In the genomic region with DNA sequence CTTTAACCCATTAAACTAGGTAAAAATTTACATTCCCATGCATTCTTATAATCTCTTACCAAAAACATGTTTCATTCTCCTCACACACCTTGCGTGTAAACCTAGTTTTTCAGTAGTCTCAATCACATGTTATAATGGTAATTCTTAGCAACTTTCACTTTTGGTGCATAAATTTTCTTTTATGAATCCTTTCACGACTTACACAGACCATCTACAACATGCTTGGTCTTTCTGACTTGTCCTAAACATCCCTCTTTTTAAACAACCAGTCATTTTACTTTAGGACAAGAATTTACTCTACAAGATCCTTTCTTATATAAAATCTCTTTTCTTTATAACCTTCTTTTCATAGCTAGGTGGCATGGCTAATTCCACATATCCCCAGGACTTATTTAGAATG, we compare ENCODE assay signal across 1 cellular context.
A peak's percentile ranks its signal among the peaks of the same experiment; 100 is the strongest.
TF ChIP-seq lines count a peak whose summit lies in the region.

No MANE protein-coding gene starts in this region.

TF ChIP-seq in HEK293, 187 proteins besides CTCF, POLR2A, EP300 and RAD21 (continued from another document):
- TF ChIP-seq, protein P1, sequence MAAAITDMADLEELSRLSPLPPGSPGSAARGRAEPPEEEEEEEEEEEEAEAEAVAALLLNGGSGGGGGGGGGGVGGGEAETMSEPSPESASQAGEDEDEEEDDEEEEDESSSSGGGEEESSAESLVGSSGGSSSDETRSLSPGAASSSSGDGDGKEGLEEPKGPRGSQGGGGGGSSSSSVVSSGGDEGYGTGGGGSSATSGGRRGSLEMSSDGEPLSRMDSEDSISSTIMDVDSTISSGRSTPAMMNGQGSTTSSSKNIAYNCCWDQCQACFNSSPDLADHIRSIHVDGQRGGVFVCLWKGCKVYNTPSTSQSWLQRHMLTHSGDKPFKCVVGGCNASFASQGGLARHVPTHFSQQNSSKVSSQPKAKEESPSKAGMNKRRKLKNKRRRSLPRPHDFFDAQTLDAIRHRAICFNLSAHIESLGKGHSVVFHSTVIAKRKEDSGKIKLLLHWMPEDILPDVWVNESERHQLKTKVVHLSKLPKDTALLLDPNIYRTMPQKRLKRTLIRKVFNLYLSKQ (tag by site-specific recombination; IDR thresholded peaks at IDR 0.05; ENCODE audit: borderline replicate concordance), result no peak
- TF ChIP-seq ZNF324 (tag by site-specific recombination; IDR thresholded peaks at IDR 0.05) (0 out of 2 replicates have a peak, but pooled peaks have one; percentile 31), SETDB1 (IDR thresholded peaks at IDR 0.05; ENCODE audit: insufficient read length, low read length) (peak; percentile 99), ZNF529 (tag by site-specific recombination; IDR thresholded peaks at IDR 0.05; ENCODE audit: insufficient replicate concordance) (peak; percentile 61), ZNF184 (tag by site-specific recombination; IDR thresholded peaks at IDR 0.05) (peak; percentile 77; the same call in 1 of the 2 replicates), TRIM28 (IDR thresholded peaks at IDR 0.05; ENCODE audit: borderline replicate concordance, low read length) (peak; percentile 98), ZBTB1 (tag by site-specific recombination; IDR thresholded peaks at IDR 0.05) (no peak), ZSCAN16 (tag by site-specific recombination; IDR thresholded peaks at IDR 0.05) (no peak), ZNF48 (tag by site-specific recombination; IDR thresholded peaks at IDR 0.05) (no peak), ZBTB26 (tag by site-specific recombination; optimal IDR thresholded peaks at IDR 0.05) (no peak), EGR2 (tag by site-specific recombination; IDR thresholded peaks at IDR 0.05; ENCODE audit: low read depth) (no peak), ZNF23 (tag by site-specific recombination; IDR thresholded peaks at IDR 0.05; ENCODE audit: borderline replicate concordance) (no peak), YY1 (tag by site-specific recombination; IDR thresholded peaks at IDR 0.05) (no peak), ZNF335 (tag by site-specific recombination; conservative IDR thresholded peaks at IDR 0.05) (no peak), ZSCAN5A (tag by site-specific recombination; IDR thresholded peaks at IDR 0.05) (no peak), ZNF426 (tag by site-specific recombination; IDR thresholded peaks at IDR 0.05) (no peak), ZNF121 (tag by site-specific recombination; IDR thresholded peaks at IDR 0.05) (no peak), ZFP41 (tag by site-specific recombination; IDR thresholded peaks at IDR 0.05; ENCODE audit: borderline replicate concordance) (no peak), ZBTB8A (tag by site-specific recombination; IDR thresholded peaks at IDR 0.05) (no peak)
- TF ChIP-seq, protein P2, sequence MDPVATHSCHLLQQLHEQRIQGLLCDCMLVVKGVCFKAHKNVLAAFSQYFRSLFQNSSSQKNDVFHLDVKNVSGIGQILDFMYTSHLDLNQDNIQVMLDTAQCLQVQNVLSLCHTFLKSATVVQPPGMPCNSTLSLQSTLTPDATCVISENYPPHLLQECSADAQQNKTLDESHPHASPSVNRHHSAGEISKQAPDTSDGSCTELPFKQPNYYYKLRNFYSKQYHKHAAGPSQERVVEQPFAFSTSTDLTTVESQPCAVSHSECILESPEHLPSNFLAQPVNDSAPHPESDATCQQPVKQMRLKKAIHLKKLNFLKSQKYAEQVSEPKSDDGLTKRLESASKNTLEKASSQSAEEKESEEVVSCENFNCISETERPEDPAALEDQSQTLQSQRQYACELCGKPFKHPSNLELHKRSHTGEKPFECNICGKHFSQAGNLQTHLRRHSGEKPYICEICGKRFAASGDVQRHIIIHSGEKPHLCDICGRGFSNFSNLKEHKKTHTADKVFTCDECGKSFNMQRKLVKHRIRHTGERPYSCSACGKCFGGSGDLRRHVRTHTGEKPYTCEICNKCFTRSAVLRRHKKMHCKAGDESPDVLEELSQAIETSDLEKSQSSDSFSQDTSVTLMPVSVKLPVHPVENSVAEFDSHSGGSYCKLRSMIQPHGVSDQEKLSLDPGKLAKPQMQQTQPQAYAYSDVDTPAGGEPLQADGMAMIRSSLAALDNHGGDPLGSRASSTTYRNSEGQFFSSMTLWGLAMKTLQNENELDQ (tag by site-specific recombination; IDR thresholded peaks at IDR 0.05; ENCODE audit: low read depth), result no peak
- TF ChIP-seq, protein P3, sequence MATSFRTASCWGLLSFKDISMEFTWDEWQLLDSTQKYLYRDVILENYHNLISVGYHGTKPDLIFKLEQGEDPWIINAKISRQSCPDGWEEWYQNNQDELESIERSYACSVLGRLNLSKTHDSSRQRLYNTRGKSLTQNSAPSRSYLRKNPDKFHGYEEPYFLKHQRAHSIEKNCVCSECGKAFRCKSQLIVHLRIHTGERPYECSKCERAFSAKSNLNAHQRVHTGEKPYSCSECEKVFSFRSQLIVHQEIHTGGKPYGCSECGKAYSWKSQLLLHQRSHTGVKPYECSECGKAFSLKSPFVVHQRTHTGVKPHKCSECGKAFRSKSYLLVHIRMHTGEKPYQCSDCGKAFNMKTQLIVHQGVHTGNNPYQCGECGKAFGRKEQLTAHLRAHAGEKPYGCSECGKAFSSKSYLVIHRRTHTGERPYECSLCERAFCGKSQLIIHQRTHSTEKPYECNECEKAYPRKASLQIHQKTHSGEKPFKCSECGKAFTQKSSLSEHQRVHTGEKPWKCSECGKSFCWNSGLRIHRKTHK (tag by site-specific recombination; IDR thresholded peaks at IDR 0.05), result peak; percentile 27; the same call in 1 of the 2 replicates
